Comparison of ENCODE assay signal across 19 cellular contexts in the genomic region with DNA sequence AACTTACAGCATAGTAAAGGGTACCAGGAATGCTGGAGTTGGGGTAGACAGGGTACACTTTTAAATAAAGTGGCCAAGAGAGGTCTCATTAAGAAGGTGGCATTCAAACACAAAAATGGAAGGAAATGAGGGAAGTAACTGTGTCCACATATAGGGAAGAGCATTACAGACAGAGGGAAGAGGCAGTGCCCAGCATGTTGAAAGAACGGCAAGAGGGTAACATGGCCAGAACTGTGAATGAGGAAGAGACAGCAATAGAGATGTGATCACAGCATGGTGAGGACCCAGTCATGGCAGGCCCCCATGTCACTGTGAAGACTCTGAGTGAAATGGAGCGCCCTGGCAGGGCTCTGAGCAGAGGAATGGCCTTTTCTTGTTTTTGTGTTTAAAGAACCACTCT.
"Had no signal": no experiment of that assay in that cellular context is flagged by ENCODE, and none has a peak within 500 bp of the region (broad histone marks: within the 10 kb centered on the region; RNA-seq: fewer than 3 reads in every experiment).

No MANE protein-coding gene starts in this region.

- H3K27me3 ChIP-seq: adrenal gland, esophagus squamous epithelium, ovary, spleen, tibial artery had no signal

- FAIRE-seq: urothelium cell line had no signal

- DNase-seq: activated CD4-positive, alpha-beta T cell treated with anti-CD3 and anti-CD28 coated beads for 1 hour; activated CD4-positive, alpha-beta T cell treated with anti-CD3 and anti-CD28 coated beads, Interleukin-2, amount 50 U/mL, for 48 hours; activated gamma-delta T cell treated with Interleukin-2 at 50 U/mL for 16 hours; dermis blood vessel endothelial cell; effector memory CD4-positive, alpha-beta T cell; esophagus squamous epithelium; naive B cell; ovary; spleen; stimulated activated naive CD4-positive, alpha-beta T cell; substantia nigra; T-helper 2 cell; tibial artery; WERI-Rb-1 had no signal

- H3K27ac ChIP-seq: adrenal gland, esophagus squamous epithelium, ovary, tibial artery, WERI-Rb-1 had no signal

- H3K36me3 ChIP-seq: adrenal gland, esophagus squamous epithelium, ovary, spleen, WERI-Rb-1 had no signal

- H3K27me3 Mint-ChIP-seq: memory B cell, naive B cell had no signal

- H3K4me3 Mint-ChIP-seq: activated T-helper 1 cell treated with anti-CD3 and anti-CD28 coated beads, Interleukin-12 subunit alpha, Interleukin-12 subunit beta, Interleukin-2, Interleukin-4 antibody, amounts not matched to agents 30 ng/mL and 10 ng/mL and 1 ng/mL, durations not matched to agents 14 hours and 24 hours and 36 hours; memory B cell; naive B cell had no signal

- H3K27ac Mint-ChIP-seq: activated naive CD4-positive, alpha-beta T cell treated with anti-CD3 and anti-CD28 coated beads, Interleukin-2, amount 50 U/mL, for 72 hours; activated T-helper 1 cell treated with anti-CD3 and anti-CD28 coated beads, Interleukin-12 subunit alpha, Interleukin-12 subunit beta, Interleukin-2, Interleukin-4 antibody, amounts not matched to agents 30 ng/mL and 10 ng/mL and 1 ng/mL, durations not matched to agents 14 hours and 24 hours and 36 hours; memory B cell; naive B cell had no signal

- ATAC-seq: activated naive CD4-positive, alpha-beta T cell treated with anti-CD3 and anti-CD28 coated beads, Interleukin-2, amount 50 U/mL, for 72 hours had no signal

- H3K9me3 ChIP-seq: adrenal gland, esophagus squamous epithelium, ovary, spleen, tibial artery had no signal

- H3K4me3 ChIP-seq: adrenal gland, esophagus squamous epithelium, ovary, spleen, tibial artery had no signal

- H3K36me3 Mint-ChIP-seq: activated naive CD4-positive, alpha-beta T cell treated with anti-CD3 and anti-CD28 coated beads, Interleukin-2, amount 50 U/mL, for 72 hours had no signal

- H3K9me3 Mint-ChIP-seq: activated naive CD4-positive, alpha-beta T cell treated with anti-CD3 and anti-CD28 coated beads, Interleukin-2, amount 50 U/mL, for 72 hours; activated T-helper 1 cell treated with anti-CD3 and anti-CD28 coated beads, Interleukin-12 subunit alpha, Interleukin-12 subunit beta, Interleukin-2, Interleukin-4 antibody, amounts not matched to agents 30 ng/mL and 10 ng/mL and 1 ng/mL, durations not matched to agents 14 hours and 24 hours and 36 hours; memory B cell; naive B cell had no signal
